ENCODE assay signal across 1 cellular context in the genomic region with DNA sequence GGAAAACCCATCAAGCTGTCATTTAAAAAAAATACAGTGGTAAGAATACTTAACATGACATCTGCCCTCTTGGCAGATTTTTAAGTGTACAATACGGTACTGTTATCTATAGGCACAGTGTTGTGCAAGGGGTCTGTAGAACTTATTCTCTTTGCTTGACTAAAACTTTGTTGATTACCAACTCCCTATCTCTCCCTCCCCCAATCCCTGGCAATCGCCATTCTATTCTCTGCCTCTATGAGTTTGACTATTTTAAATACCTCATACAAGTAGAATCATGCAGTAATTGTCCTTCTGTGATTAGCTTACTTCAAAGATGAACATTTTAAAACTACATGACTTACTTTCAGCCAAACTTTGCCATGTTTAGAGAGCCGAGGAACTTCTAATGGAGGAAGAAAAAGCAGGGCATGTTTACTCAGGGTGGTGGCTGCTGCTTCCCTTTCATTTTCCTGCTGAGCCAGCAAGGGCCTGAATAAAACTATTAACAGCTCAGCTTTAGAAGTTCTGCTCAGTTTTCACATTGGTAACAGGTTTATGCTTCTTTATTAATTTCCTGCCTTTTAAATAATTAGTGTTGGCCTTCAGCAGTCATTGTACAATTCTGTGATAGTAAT.
TF ChIP-seq lines count a peak whose summit lies in the region.

No MANE protein-coding gene starts in this region.

TF ChIP-seq in SK-N-SH treated with all-trans-retinoic acid at 6 μM for 48 hours, 23 proteins besides CTCF, POLR2A, EP300 and RAD21 (continued from another document):
- TF ChIP-seq, protein P1, sequence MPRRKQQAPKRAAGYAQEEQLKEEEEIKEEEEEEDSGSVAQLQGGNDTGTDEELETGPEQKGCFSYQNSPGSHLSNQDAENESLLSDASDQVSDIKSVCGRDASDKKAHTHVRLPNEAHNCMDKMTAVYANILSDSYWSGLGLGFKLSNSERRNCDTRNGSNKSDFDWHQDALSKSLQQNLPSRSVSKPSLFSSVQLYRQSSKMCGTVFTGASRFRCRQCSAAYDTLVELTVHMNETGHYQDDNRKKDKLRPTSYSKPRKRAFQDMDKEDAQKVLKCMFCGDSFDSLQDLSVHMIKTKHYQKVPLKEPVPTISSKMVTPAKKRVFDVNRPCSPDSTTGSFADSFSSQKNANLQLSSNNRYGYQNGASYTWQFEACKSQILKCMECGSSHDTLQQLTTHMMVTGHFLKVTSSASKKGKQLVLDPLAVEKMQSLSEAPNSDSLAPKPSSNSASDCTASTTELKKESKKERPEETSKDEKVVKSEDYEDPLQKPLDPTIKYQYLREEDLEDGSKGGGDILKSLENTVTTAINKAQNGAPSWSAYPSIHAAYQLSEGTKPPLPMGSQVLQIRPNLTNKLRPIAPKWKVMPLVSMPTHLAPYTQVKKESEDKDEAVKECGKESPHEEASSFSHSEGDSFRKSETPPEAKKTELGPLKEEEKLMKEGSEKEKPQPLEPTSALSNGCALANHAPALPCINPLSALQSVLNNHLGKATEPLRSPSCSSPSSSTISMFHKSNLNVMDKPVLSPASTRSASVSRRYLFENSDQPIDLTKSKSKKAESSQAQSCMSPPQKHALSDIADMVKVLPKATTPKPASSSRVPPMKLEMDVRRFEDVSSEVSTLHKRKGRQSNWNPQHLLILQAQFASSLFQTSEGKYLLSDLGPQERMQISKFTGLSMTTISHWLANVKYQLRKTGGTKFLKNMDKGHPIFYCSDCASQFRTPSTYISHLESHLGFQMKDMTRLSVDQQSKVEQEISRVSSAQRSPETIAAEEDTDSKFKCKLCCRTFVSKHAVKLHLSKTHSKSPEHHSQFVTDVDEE (CRISPR knock-in tag; IDR thresholded peaks at IDR 0.05): no peak
- TF ChIP-seq ESRRG (CRISPR knock-in tag; IDR thresholded peaks at IDR 0.05): no peak
- TF ChIP-seq, protein P2, sequence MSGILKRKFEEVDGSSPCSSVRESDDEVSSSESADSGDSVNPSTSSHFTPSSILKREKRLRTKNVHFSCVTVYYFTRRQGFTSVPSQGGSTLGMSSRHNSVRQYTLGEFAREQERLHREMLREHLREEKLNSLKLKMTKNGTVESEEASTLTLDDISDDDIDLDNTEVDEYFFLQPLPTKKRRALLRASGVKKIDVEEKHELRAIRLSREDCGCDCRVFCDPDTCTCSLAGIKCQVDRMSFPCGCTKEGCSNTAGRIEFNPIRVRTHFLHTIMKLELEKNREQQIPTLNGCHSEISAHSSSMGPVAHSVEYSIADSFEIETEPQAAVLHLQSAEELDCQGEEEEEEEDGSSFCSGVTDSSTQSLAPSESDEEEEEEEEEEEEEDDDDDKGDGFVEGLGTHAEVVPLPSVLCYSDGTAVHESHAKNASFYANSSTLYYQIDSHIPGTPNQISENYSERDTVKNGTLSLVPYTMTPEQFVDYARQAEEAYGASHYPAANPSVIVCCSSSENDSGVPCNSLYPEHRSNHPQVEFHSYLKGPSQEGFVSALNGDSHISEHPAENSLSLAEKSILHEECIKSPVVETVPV (CRISPR knock-in tag; IDR thresholded peaks at IDR 0.05): no peak
